Comparison of ENCODE assay signal across 19 cellular contexts in the genomic region with DNA sequence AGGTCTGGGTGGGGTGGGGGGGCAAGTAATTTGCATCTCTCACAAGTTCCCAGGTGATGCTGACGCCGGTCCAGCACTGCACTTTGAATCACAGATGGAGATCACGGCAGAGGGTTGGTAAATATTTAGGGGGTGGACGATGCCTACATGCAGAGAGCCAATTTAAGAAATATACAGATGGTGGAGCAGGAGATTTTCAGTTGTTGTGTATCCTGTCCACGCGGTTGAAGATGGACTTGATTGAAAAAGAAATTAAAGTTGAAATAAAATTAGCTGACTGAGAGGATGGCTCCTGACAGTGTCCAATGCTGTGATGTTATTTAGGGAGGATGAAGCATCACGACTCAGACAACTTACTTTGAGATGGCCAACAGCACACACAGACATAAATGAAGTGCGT.
"Had no signal": no experiment of that assay in that cellular context is flagged by ENCODE, and none has a peak within 500 bp of the region (broad histone marks: within the 10 kb centered on the region; RNA-seq: fewer than 3 reads in every experiment).

No MANE protein-coding gene starts in this region.

- DNase-seq: activated CD4-positive, alpha-beta memory T cell treated with anti-CD3 and anti-CD28 coated beads, Interleukin-2, amount 10 ng/mL, durations not matched to agents 7 days and 5 days; activated CD4-positive, alpha-beta T cell treated with anti-CD3 and anti-CD28 coated beads for 1 hour; activated CD4-positive, alpha-beta T cell treated with anti-CD3 and anti-CD28 coated beads for 4 hours; activated CD4-positive, alpha-beta T cell treated with anti-CD3 and anti-CD28 coated beads, Interleukin-2, amount 10 ng/mL, durations not matched to agents 7 days and 5 days; activated CD4-positive, alpha-beta T cell treated with anti-CD3 and anti-CD28 coated beads, Interleukin-2, amount 50 U/mL, for 4 hours; activated effector memory CD4-positive, alpha-beta T cell treated with Interleukin-2 at 50 U/mL for 16 hours; activated gamma-delta T cell treated with Interleukin-2 at 50 U/mL for 16 hours; activated naive CD4-positive, alpha-beta T cell treated with anti-CD3 and anti-CD28 coated beads, Interleukin-2, amount 50 U/mL, for 16 hours; activated naive CD4-positive, alpha-beta T cell treated with Interleukin-2 at 50 U/mL for 16 hours; activated T-cell treated with anti-CD3 and anti-CD28 coated beads, Interleukin-2, amount 50 U/mL, for 4 hours; aorta; body of pancreas; effector CD8-positive, alpha-beta T cell; esophagus squamous epithelium; heart right ventricle; T-helper 2 cell had no signal

- ATAC-seq: activated T-cell treated with anti-CD3 and anti-CD28 coated beads, Interleukin-2, amount 50 U/mL, for 4 hours; activated T-helper 17 cell treated with anti-CD3 and anti-CD28 coated beads, Interleukin-2, amount 50 U/mL, for 72 hours; body of pancreas; gastroesophageal sphincter; heart right ventricle; WTC11 had no signal
